Comparison of ENCODE assay signal across 1 cellular context in the genomic region with DNA sequence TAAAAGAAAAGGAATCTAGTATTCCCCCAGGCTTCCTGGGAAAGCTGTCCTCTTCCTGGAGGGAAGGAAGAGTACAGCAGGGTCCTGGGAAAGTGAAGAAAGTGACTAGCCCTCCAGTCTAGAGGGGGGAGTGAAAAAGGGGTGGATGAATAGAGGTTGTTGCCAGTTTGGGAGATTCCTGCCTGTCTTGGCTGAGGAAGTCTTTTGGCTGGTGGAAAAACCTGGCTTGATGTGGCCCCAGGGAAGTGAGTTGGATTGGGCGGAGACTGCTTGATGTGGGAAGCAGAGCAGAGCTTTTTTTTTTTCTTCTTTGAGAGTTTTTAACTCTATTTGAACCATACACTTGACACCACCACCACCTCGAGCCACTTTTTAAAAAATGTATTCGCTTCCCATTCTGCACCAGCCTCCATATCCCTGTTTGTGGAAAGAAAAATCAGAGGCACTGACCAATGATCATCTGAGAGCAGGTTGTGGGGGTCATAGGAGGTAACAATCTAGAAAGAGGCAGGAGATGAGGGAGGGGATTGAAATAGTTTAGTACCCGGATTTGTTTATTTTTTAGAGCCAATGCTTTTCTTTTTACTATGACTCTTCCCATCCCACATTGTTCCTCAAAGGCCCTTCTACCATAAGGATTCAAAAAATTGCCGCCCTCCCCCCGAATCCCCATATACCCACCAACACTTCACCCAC.
A peak's percentile ranks its signal among the peaks of the same experiment; 100 is the strongest.
TF ChIP-seq lines count a peak whose summit lies in the region.

No MANE protein-coding gene starts in this region.

TF ChIP-seq in WTC11, 78 proteins besides CTCF, POLR2A, EP300 and RAD21 (continued from another document):
- TF ChIP-seq, protein P1, sequence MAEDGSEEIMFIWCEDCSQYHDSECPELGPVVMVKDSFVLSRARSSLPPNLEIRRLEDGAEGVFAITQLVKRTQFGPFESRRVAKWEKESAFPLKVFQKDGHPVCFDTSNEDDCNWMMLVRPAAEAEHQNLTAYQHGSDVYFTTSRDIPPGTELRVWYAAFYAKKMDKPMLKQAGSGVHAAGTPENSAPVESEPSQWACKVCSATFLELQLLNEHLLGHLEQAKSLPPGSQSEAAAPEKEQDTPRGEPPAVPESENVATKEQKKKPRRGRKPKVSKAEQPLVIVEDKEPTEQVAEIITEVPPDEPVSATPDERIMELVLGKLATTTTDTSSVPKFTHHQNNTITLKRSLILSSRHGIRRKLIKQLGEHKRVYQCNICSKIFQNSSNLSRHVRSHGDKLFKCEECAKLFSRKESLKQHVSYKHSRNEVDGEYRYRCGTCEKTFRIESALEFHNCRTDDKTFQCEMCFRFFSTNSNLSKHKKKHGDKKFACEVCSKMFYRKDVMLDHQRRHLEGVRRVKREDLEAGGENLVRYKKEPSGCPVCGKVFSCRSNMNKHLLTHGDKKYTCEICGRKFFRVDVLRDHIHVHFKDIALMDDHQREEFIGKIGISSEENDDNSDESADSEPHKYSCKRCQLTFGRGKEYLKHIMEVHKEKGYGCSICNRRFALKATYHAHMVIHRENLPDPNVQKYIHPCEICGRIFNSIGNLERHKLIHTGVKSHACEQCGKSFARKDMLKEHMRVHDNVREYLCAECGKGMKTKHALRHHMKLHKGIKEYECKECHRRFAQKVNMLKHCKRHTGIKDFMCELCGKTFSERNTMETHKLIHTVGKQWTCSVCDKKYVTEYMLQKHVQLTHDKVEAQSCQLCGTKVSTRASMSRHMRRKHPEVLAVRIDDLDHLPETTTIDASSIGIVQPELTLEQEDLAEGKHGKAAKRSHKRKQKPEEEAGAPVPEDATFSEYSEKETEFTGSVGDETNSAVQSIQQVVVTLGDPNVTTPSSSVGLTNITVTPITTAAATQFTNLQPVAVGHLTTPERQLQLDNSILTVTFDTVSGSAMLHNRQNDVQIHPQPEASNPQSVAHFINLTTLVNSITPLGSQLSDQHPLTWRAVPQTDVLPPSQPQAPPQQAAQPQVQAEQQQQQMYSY (CRISPR knock-in tag; IDR thresholded peaks at IDR 0.05) = peak; percentile 96
